ENCODE assay signal across 14 cellular contexts in the genomic region with DNA sequence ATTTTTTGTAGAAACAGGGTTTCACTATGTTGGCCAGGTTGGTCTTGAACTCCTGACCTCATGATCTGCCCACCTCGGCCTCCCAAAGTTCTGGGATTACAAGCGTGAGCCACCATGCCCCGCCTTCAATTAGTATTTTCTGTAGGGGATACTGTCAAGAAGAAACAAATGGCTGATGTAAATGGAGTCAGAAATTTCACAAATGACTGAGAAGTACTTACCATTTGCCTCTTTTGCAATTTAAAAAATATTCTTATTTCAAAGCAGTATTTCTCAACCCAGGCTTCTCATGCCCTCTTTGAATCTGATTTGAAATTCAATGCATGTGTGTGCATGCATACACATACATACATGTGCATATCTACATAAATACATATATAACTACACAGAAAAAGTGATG. TPM values are rescaled to one million over a fixed set of nuclear protein-coding genes. Genes with fewer than 3 reads are reported as not detected.
DNase-seq lines count a peak whose midpoint lies in the region; ATAC-seq, FAIRE-seq and TF ChIP-seq lines count a peak whose summit lies in the region.
"Had no signal": no experiment of that assay in that cellular context is flagged by ENCODE, and none has a peak within 500 bp of the region (broad histone marks: within the 10 kb centered on the region; RNA-seq: fewer than 3 reads in every experiment).

No MANE protein-coding gene starts in this region.

- H3K4me3 ChIP-seq in HepG2 (replicated peaks in 1 of 3; ENCODE audit: insufficient read depth in 1 of 3, low read depth in 2 of 3, low read length in 3 of 3) = no peak overlapping the region
- H3K4me3 ChIP-seq in right lobe of liver = no peak overlapping the region
- peak overlapping the region; percentile 92 for H3K4me3 ChIP-seq in Loucy (ENCODE audit: low read length, poor library complexity, severe bottlenecking)
- peak overlapping the region; percentile 20 for H3K4me3 ChIP-seq in adipocyte (ENCODE audit: low read length)
- H3K4me3 ChIP-seq: MG63, testis had no signal

- FAIRE-seq in HepG2 (lab: Jason Lieb, UNC) = no peak

- H3K27ac ChIP-seq in HepG2 (ENCODE audit: extremely low read length, insufficient read depth, low read length) (no peak overlapping the region), right lobe of liver (no peak overlapping the region)
- H3K27ac ChIP-seq: testis had no signal

- no peaks in the 10 kb centered on the region; a peak in 2 of 5 replicates for H3K27me3 ChIP-seq in HepG2 (ENCODE audit: control insufficient read depth in 1 of 2, insufficient read depth in 2 of 2, low read length in 2 of 2)
- H3K27me3 ChIP-seq in right lobe of liver = no peaks in the 10 kb centered on the region
- peaks cover 5% of the 10 kb centered on the region for H3K27me3 ChIP-seq in Loucy (ENCODE audit: insufficient read depth, low read length, poor library complexity, severe bottlenecking)
- no peaks in the 10 kb centered on the region for H3K27me3 ChIP-seq in adipocyte (replicated peaks; ENCODE audit: control insufficient read depth, insufficient read depth, low read length)
- H3K27me3 ChIP-seq: MG63, testis had no signal

- ATAC-seq in HepG2 (no peak), right lobe of liver (no peak)

- no peaks in the 10 kb centered on the region for H3K9me2 ChIP-seq in Loucy (replicated peaks; ENCODE audit: low read depth, low read length)

- TF ChIP-seq CTCF in HepG2 (CRISPR knock-in tag; IDR thresholded peaks at IDR 0.05) (no peak), right lobe of liver (IDR thresholded peaks at IDR 0.05) (no peak), Loucy (conservative IDR thresholded peaks at IDR 0.05; ENCODE audit: low read length) (no peak), type B pancreatic cell (conservative IDR thresholded peaks at IDR 0.05) (no peak)

- intact Hi-C loops in HepG2 (cut with micrococcal nuclease; ENCODE audit: unreplicated experiment) (loop anchor here (10.0 kb wide), 2 partner anchors 252 to 508 kb away; partner anchors contain the start of genes FAM177A1 and RALGAPA1), right lobe of liver (cut with DNase I) (no loop called here)

- no peaks in the 10 kb centered on the region for H3K36me3 Mint-ChIP-seq in type B pancreatic cell

- H3K27ac Mint-ChIP-seq in type B pancreatic cell = peak overlapping the region; percentile 43

- in situ Hi-C loops in HepG2 (cut with HindIII; ENCODE audit: extremely low pct_ligation_motif_present, low pct_unique_long_range_greater_than_20kb) = no loop called here

- H3K4me2 ChIP-seq in HepG2 (ENCODE audit: low read depth, low read length) = no peak overlapping the region
- H3K4me2 ChIP-seq in Loucy (ENCODE audit: low read depth, low read length, poor library complexity, severe bottlenecking) = peak overlapping the region; percentile 91

- H4K20me1 ChIP-seq in HepG2 (ENCODE audit: insufficient read depth, low read length) (peaks cover 54% of the 10 kb centered on the region), Loucy (ENCODE audit: insufficient read depth, low read length, poor library complexity, severe bottlenecking) (peaks cover 84% of the 10 kb centered on the region)

- H2AFZ ChIP-seq in HepG2 (ENCODE audit: low read length) = no peak overlapping the region
- H2AFZ ChIP-seq in Loucy (ENCODE audit: low read length) = no peak overlapping the region

- H3K9me3 Mint-ChIP-seq in type B pancreatic cell = no peaks in the 10 kb centered on the region

- DNase-seq in HepG2 (ENCODE audit: low spot score) = no peak
- DNase-seq in right lobe of liver = no peak
- peak; percentile 76 for DNase-seq in adipocyte (ENCODE audit: low read depth)
- DNase-seq in type B pancreatic cell (ENCODE audit: extremely low spot score, unreplicated experiment) = no peak
- DNase-seq in NCI-H526 (lab: John Stamatoyannopoulos, UW) = no peak
- no peak for DNase-seq in NCI-H2081 (lab: John Stamatoyannopoulos, UW)
- no peak for DNase-seq in NCI-H2029 treated with DMSO at 0.1 percent for 48 hours (lab: John Stamatoyannopoulos, UW)
- DNase-seq: cerebellar nuclear complex; MG63; NCI-H2107; NCI-H748 treated with DMSO at 0.1 percent for 48 hours; stimulated activated CD4-positive, alpha-beta T cell treated with anti-CD3 and anti-CD28 coated beads, Interleukin-2, amount 100 ng/mL, for 48 hours; testis had no signal

- H3K36me3 ChIP-seq in HepG2 (replicated peaks in 1 of 2; ENCODE audit: control insufficient read depth in 1 of 2, insufficient read depth in 2 of 2, low read length in 2 of 2) (peaks cover 8 to 14% of the 10 kb centered on the region in 2 experiments; a peak in 4 of 5 replicates), right lobe of liver (no peaks in the 10 kb centered on the region), Loucy (ENCODE audit: insufficient read depth, low read length) (peaks cover 3% of the 10 kb centered on the region; the same call in 1 of the 2 replicates), adipocyte (ENCODE audit: control insufficient read depth, insufficient read depth, low read length, severe bottlenecking) (peaks cover 6% of the 10 kb centered on the region)

- peaks cover 3% of the 10 kb centered on the region for H3F3A ChIP-seq in Loucy (ENCODE audit: low read depth)

- BruUV-seq in HepG2 (replicated peaks; lab: Mats Ljungman, UMichigan) = no TSS peak

- H3K9me3 ChIP-seq in HepG2 (ENCODE audit: low read length) (no peaks in the 10 kb centered on the region), right lobe of liver (no peaks in the 10 kb centered on the region), Loucy (ENCODE audit: insufficient read depth, low read depth, low read length) (no peaks in the 10 kb centered on the region), adipocyte (ENCODE audit: control insufficient read depth, low read length) (no peaks in the 10 kb centered on the region)
- H3K9me3 ChIP-seq: MG63, testis had no signal

- H3K4me1 ChIP-seq in HepG2 (ENCODE audit: insufficient read depth, low read length) = peaks cover 56% of the 10 kb centered on the region
- H3K4me1 ChIP-seq in right lobe of liver = peaks cover 0 to 39% (median 15%) of the 10 kb centered on the region in 4 donors
- peaks cover 64% of the 10 kb centered on the region for H3K4me1 ChIP-seq in Loucy (ENCODE audit: insufficient read depth, low read length, poor library complexity, severe bottlenecking)
- H3K4me1 ChIP-seq in adipocyte (ENCODE audit: control insufficient read depth, insufficient read depth, low read length) = peaks cover 67% of the 10 kb centered on the region

- POLR2A ChIA-PET in HepG2 (lab: Yijun Ruan, JAX) = interaction anchor here (0.7 kb wide), 2 partner anchors 109 to 174 kb away, joined by 3 to 6 read pairs; no protein-coding TSS in a partner anchor

- H3K4me3 Mint-ChIP-seq in type B pancreatic cell = no peak overlapping the region

- no peak for TF ChIP-seq EP300 in HepG2 (IDR thresholded peaks at IDR 0.05; ENCODE audit: low read depth in 2 of 2, low read length in 2 of 2)
- TF ChIP-seq EP300 in HepG2 (CRISPR knock-in tag; IDR thresholded peaks at IDR 0.05; ENCODE audit: borderline replicate concordance) = no peak

- TF ChIP-seq POLR2A in HepG2 (IDR thresholded peaks at IDR 0.05; ENCODE audit: insufficient read depth in 1 of 2, low read depth in 2 of 2, low read length in 2 of 2) (no peak), right lobe of liver (IDR thresholded peaks at IDR 0.05) (no peak)

- H3K79me2 ChIP-seq in HepG2 (ENCODE audit: insufficient read depth, low read length) = peaks cover 94% of the 10 kb centered on the region
- peaks cover 93% of the 10 kb centered on the region for H3K79me2 ChIP-seq in Loucy (ENCODE audit: insufficient read depth, low read length)

- 93% methylated on average over 3 of the region's 3 CpGs for WGBS in HepG2 (ENCODE audit: low lambda C conversion rate)
- WGBS in right lobe of liver (ENCODE audit: insufficient coverage, low coverage, low lambda C conversion rate, missing lambda C conversion rate) = 69% methylated on average over 3 of the region's 3 CpGs

- H3K9ac ChIP-seq in HepG2 (ENCODE audit: insufficient read depth, low read depth, low read length) (no peak overlapping the region), Loucy (ENCODE audit: low read depth, low read length, poor library complexity, severe bottlenecking) (peak overlapping the region; percentile 47), adipocyte (ENCODE audit: low read length) (peak overlapping the region; percentile 71)

- CTCF ChIA-PET in HepG2 (lab: Yijun Ruan, JAX; ENCODE audit: low intra/inter-chr PET ratio, low total read pairs) = no interaction called here

- TF ChIP-seq RAD21 in HepG2 (CRISPR knock-in tag; IDR thresholded peaks at IDR 0.05) = no peak

- peaks cover 17% of the 10 kb centered on the region for H3K4me1 Mint-ChIP-seq in type B pancreatic cell (ENCODE audit: unreplicated experiment)

- no peaks in the 10 kb centered on the region for H3K27me3 Mint-ChIP-seq in type B pancreatic cell

TF ChIP-seq in HepG2, 621 proteins besides CTCF, POLR2A, EP300 and RAD21 (continues in another document):
- TF ChIP-seq ZSCAN30 (CRISPR knock-in tag; IDR thresholded peaks at IDR 0.05) (0 out of 2 replicates have a peak, but pooled peaks have one; percentile 26), POLR2G (IDR thresholded peaks at IDR 0.05; ENCODE audit: low read depth, low read length) (no peak)

RNA-seq across cellular contexts. Expression of gene PSMA6, which starts 4.3 kb away (rescaled TPM):
- total RNA-seq in HepG2 (2016; rRNA removed; fragmentation: Illumina TruSeq; extraction: Trizol) = 1,109 and 1,579 TPM in 2 replicates
- 1,013 and 1,135 TPM in 2 replicates for total RNA-seq in HepG2 (2016; cell fraction: cytosol; rRNA removed; fragmentation: Illumina TruSeq; extraction: Trizol; ENCODE audit: low read depth)
- 1,109 and 1,642 TPM in 2 replicates for total RNA-seq in HepG2 (2016; cell fraction: insoluble cytoplasmic fraction; rRNA removed; fragmentation: Illumina TruSeq; extraction: Trizol)
- 682 and 685 TPM in 2 replicates for total RNA-seq in HepG2 (2016; cell fraction: membrane; rRNA removed; fragmentation: Illumina TruSeq; extraction: Trizol)
- total RNA-seq in HepG2 (2016; cell fraction: nucleus; rRNA removed; fragmentation: Illumina TruSeq; extraction: Trizol) = 388 and 421 TPM in 2 replicates
- 399 and 525 TPM in 2 replicates for polyA plus RNA-seq in HepG2 (2011; rRNA removed)
- 367 and 461 TPM in 2 replicates for polyA plus RNA-seq in HepG2 (2011; cell fraction: cytosol; rRNA removed)
- 108 and 120 TPM in 2 replicates for polyA plus RNA-seq in HepG2 (2011; cell fraction: nucleus; rRNA removed)
- polyA plus RNA-seq in HepG2 (2012) = 473 and 515 TPM in 2 replicates
- polyA plus RNA-seq in HepG2 (2016; cell fraction: cytosol; fragmentation: Illumina TruSeq; extraction: Trizol; ENCODE audit: low read depth) = 709 and 762 TPM in 2 replicates
- 1,270 and 1,369 TPM in 2 replicates for polyA plus RNA-seq in HepG2 (2016; cell fraction: insoluble cytoplasmic fraction; fragmentation: Illumina TruSeq; extraction: Trizol; ENCODE audit: low read depth)
- 468 and 473 TPM in 2 replicates for polyA plus RNA-seq in HepG2 (2016; cell fraction: membrane; fragmentation: Illumina TruSeq; extraction: Trizol; ENCODE audit: low read depth)
- polyA plus RNA-seq in HepG2 (2016; cell fraction: nucleus; fragmentation: Illumina TruSeq; extraction: Trizol; ENCODE audit: insufficient read depth, low read depth) = 530 and 538 TPM in 2 replicates
- polyA minus RNA-seq in HepG2 (2011; rRNA and poly(A)+ RNA removed; ENCODE audit: low replicate concordance) = 141 and 189 TPM in 2 replicates
- polyA minus RNA-seq in HepG2 (2011; cell fraction: cytosol; rRNA and poly(A)+ RNA removed) = 181 and 205 TPM in 2 replicates
- 139 and 166 TPM in 2 replicates for polyA minus RNA-seq in HepG2 (2011; cell fraction: nucleus; rRNA and poly(A)+ RNA removed)
- total RNA-seq in right lobe of liver = 100 to 1,000 TPM in 1 of 6 experiments, 10 to 100 TPM in 5; 66.9 to 122 (median 81.1) TPM
- 171 and 172 TPM in 2 replicates for total RNA-seq in type B pancreatic cell (ENCODE audit: low replicate concordance)

Comparison
In these comparisons a context has a peak if more than half of its experiments do, and no peak if none do; other contexts are left out.
1. H3K4me3 ChIP-seq: peak in Loucy (single experiment) and adipocyte (single experiment); none in HepG2 (0 of 3) and right lobe of liver (0 of 3).